1 cellular context compared by ENCODE assay signal in genomic region chr2:169131587-169132512, GRCh38.
A peak's percentile ranks its signal among the peaks of the same experiment; 100 is the strongest.
TF ChIP-seq lines count a peak whose summit lies in the region.

No MANE protein-coding gene starts in this region.

TF ChIP-seq in K562, 482 proteins besides CTCF, POLR2A, EP300 and RAD21 (continued from another document):
- TF ChIP-seq, protein P1, sequence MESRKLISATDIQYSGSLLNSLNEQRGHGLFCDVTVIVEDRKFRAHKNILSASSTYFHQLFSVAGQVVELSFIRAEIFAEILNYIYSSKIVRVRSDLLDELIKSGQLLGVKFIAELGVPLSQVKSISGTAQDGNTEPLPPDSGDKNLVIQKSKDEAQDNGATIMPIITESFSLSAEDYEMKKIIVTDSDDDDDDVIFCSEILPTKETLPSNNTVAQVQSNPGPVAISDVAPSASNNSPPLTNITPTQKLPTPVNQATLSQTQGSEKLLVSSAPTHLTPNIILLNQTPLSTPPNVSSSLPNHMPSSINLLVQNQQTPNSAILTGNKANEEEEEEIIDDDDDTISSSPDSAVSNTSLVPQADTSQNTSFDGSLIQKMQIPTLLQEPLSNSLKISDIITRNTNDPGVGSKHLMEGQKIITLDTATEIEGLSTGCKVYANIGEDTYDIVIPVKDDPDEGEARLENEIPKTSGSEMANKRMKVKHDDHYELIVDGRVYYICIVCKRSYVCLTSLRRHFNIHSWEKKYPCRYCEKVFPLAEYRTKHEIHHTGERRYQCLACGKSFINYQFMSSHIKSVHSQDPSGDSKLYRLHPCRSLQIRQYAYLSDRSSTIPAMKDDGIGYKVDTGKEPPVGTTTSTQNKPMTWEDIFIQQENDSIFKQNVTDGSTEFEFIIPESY (CRISPR knock-in tag; IDR thresholded peaks at IDR 0.05), result 0 out of 2 replicates have a peak, but pooled peaks have one; percentile 8
- TF ChIP-seq LCOR (CRISPR knock-in tag; IDR thresholded peaks at IDR 0.05), result 0 out of 2 replicates have a peak, but pooled peaks have one; percentile 21
